3 cellular contexts compared by ENCODE assay signal in genomic region chr11:65834202-65834601, GRCh38.
TF ChIP-seq lines count a peak whose summit lies in the region.

No MANE protein-coding gene starts in this region.

TF ChIP-seq in SK-N-SH, 30 proteins besides CTCF, POLR2A, EP300 and RAD21:
- TF ChIP-seq, protein P1, sequence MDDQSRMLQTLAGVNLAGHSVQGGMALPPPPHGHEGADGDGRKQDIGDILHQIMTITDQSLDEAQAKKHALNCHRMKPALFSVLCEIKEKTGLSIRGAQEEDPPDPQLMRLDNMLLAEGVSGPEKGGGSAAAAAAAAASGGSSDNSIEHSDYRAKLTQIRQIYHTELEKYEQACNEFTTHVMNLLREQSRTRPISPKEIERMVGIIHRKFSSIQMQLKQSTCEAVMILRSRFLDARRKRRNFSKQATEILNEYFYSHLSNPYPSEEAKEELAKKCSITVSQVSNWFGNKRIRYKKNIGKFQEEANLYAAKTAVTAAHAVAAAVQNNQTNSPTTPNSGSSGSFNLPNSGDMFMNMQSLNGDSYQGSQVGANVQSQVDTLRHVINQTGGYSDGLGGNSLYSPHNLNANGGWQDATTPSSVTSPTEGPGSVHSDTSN (IDR thresholded peaks at IDR 0.05), result no peak
- no peak for TF ChIP-seq RCOR1 (IDR thresholded peaks at IDR 0.05; ENCODE audit: low read length)
- TF ChIP-seq MXI1 (IDR thresholded peaks at IDR 0.05; ENCODE audit: low read depth, low read length), result peak; percentile 1; the same call in 1 of the 2 replicates
- no peak for TF ChIP-seq REST (IDR thresholded peaks at IDR 0.05; ENCODE audit: low read depth, low read length)
- TF ChIP-seq MAX (IDR thresholded peaks at IDR 0.05; ENCODE audit: low read depth), result no peak
- TF ChIP-seq TEAD4 (IDR thresholded peaks at IDR 0.05; ENCODE audit: borderline replicate concordance, insufficient read depth), result no peak

TF ChIP-seq in SK-N-SH treated with all-trans-retinoic acid at 6 μM for 48 hours, 23 proteins besides CTCF, POLR2A, EP300 and RAD21:
- TF ChIP-seq ZFP3 (CRISPR knock-in tag; IDR thresholded peaks at IDR 0.05), result no peak
- no peak for TF ChIP-seq PPARA (CRISPR knock-in tag; IDR thresholded peaks at IDR 0.05; ENCODE audit: borderline replicate concordance)
- TF ChIP-seq CREB5 (CRISPR knock-in tag; IDR thresholded peaks at IDR 0.05; ENCODE audit: low read depth), result no peak

TF ChIP-seq in GM12878, 131 proteins besides CTCF, POLR2A, EP300 and RAD21:
- TF ChIP-seq RAD51 (IDR thresholded peaks at IDR 0.05) (no peak), FOS (IDR thresholded peaks at IDR 0.05; ENCODE audit: borderline replicate concordance, extremely low read depth, insufficient read length) (no peak), HDAC2 (IDR thresholded peaks at IDR 0.05) (no peak), ZNF24 (IDR thresholded peaks at IDR 0.05) (no peak), STAT1 (conservative IDR thresholded peaks at IDR 0.05) (no peak), MAX (IDR thresholded peaks at IDR 0.05; ENCODE audit: low read depth, low read length) (no peak), SP1 (IDR thresholded peaks at IDR 0.05; ENCODE audit: low read depth, low read length) (no peak), HCFC1 (IDR thresholded peaks at IDR 0.05; ENCODE audit: low read length) (no peak), NR2C1 (IDR thresholded peaks at IDR 0.05) (no peak), CBX5 (IDR thresholded peaks at IDR 0.05; ENCODE audit: low read depth) (no peak), HDGF (IDR thresholded peaks at IDR 0.05) (peak; percentile 94), NBN (IDR thresholded peaks at IDR 0.05) (peak; percentile 36; the same call in 1 of the 2 replicates), BMI1 (IDR thresholded peaks at IDR 0.05; ENCODE audit: borderline replicate concordance) (no peak)
- TF ChIP-seq, protein P2, sequence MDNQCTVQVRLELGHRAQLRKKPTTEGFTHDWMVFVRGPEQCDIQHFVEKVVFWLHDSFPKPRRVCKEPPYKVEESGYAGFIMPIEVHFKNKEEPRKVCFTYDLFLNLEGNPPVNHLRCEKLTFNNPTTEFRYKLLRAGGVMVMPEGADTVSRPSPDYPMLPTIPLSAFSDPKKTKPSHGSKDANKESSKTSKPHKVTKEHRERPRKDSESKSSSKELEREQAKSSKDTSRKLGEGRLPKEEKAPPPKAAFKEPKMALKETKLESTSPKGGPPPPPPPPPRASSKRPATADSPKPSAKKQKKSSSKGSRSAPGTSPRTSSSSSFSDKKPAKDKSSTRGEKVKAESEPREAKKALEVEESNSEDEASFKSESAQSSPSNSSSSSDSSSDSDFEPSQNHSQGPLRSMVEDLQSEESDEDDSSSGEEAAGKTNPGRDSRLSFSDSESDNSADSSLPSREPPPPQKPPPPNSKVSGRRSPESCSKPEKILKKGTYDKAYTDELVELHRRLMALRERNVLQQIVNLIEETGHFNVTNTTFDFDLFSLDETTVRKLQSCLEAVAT (IDR thresholded peaks at IDR 0.05), result 0 out of 2 replicates have a peak, but pooled peaks have one; percentile 14
- TF ChIP-seq, protein P3, sequence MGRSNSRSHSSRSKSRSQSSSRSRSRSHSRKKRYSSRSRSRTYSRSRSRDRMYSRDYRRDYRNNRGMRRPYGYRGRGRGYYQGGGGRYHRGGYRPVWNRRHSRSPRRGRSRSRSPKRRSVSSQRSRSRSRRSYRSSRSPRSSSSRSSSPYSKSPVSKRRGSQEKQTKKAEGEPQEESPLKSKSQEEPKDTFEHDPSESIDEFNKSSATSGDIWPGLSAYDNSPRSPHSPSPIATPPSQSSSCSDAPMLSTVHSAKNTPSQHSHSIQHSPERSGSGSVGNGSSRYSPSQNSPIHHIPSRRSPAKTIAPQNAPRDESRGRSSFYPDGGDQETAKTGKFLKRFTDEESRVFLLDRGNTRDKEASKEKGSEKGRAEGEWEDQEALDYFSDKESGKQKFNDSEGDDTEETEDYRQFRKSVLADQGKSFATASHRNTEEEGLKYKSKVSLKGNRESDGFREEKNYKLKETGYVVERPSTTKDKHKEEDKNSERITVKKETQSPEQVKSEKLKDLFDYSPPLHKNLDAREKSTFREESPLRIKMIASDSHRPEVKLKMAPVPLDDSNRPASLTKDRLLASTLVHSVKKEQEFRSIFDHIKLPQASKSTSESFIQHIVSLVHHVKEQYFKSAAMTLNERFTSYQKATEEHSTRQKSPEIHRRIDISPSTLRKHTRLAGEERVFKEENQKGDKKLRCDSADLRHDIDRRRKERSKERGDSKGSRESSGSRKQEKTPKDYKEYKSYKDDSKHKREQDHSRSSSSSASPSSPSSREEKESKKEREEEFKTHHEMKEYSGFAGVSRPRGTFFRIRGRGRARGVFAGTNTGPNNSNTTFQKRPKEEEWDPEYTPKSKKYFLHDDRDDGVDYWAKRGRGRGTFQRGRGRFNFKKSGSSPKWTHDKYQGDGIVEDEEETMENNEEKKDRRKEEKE (IDR thresholded peaks at IDR 0.05), result no peak
